ENCODE assay signal across 1 cellular context in genomic region chr2:18410543-18410942, GRCh38.
TF ChIP-seq lines count a peak whose summit lies in the region.

No MANE protein-coding gene starts in this region.

TF ChIP-seq in WTC11, 78 proteins besides CTCF, POLR2A, EP300 and RAD21 (continued from another document):
- TF ChIP-seq ATF6 (CRISPR knock-in tag; IDR thresholded peaks at IDR 0.05), result no peak
- no peak for TF ChIP-seq RORB (CRISPR knock-in tag; IDR thresholded peaks at IDR 0.05)
- no peak for TF ChIP-seq CBFB (CRISPR knock-in tag; IDR thresholded peaks at IDR 0.05; ENCODE audit: low read depth)
